1 cellular context compared by ENCODE assay signal in the genomic region with DNA sequence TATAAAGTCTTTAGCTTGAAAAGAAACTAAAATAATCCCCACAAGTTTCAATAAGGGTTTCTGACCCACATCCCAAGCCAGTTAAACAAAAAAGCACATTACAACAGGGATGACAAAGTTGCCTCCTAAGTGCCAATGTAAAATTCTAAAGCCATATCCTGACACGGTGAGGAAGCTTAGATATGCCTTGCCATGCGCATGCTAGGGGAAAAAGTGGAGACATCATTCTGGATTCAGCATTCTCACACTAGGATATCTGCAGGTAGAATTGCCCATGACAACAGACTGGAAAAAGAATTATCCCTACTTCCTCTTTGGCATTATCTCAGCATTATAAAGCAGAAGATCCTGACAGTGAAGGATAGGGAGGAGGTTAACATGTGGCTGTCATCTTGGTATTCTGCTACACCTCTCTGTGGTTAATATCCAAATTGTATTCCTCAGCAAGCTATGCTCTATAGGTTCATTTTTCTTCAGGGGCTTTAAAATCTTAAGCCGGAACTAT.
TF ChIP-seq lines count a peak whose summit lies in the region.

No MANE protein-coding gene starts in this region.

TF ChIP-seq in K562, 482 proteins besides CTCF, POLR2A, EP300 and RAD21 (continued from another document):
- TF ChIP-seq SPI1 (IDR thresholded peaks at IDR 0.05; ENCODE audit: borderline replicate concordance, low read depth, low read length) (0 out of 2 replicates have a peak, but pooled peaks have one; percentile 16), TCF3 (CRISPR knock-in tag; IDR thresholded peaks at IDR 0.05) (peak; percentile 52), MEIS2 (IDR thresholded peaks at IDR 0.05; ENCODE audit: partially characterized antibody) (peak; percentile 58), ILK (tag; IDR thresholded peaks at IDR 0.05; ENCODE audit: borderline replicate concordance, low read depth) (no peak), PKNOX1 (IDR thresholded peaks at IDR 0.05) (peak; percentile 51; the same call in 1 of the 2 replicates), ZFP91 (CRISPR knock-in tag; IDR thresholded peaks at IDR 0.05) (no peak), TARDBP (IDR thresholded peaks at IDR 0.05) (no peak)
